In genomic region chr12:24739094-24739779, GRCh38 we compare ENCODE assay signal across 1 cellular context.
TF ChIP-seq lines count a peak whose summit lies in the region.

No MANE protein-coding gene starts in this region.

TF ChIP-seq in SK-N-SH treated with all-trans-retinoic acid at 6 μM for 48 hours, 23 proteins besides CTCF, POLR2A, EP300 and RAD21 (continued from another document):
- TF ChIP-seq, protein P1, sequence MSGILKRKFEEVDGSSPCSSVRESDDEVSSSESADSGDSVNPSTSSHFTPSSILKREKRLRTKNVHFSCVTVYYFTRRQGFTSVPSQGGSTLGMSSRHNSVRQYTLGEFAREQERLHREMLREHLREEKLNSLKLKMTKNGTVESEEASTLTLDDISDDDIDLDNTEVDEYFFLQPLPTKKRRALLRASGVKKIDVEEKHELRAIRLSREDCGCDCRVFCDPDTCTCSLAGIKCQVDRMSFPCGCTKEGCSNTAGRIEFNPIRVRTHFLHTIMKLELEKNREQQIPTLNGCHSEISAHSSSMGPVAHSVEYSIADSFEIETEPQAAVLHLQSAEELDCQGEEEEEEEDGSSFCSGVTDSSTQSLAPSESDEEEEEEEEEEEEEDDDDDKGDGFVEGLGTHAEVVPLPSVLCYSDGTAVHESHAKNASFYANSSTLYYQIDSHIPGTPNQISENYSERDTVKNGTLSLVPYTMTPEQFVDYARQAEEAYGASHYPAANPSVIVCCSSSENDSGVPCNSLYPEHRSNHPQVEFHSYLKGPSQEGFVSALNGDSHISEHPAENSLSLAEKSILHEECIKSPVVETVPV (CRISPR knock-in tag; IDR thresholded peaks at IDR 0.05), result no peak
- TF ChIP-seq RARB (CRISPR knock-in tag; IDR thresholded peaks at IDR 0.05) (no peak), ZNF70 (CRISPR knock-in tag; IDR thresholded peaks at IDR 0.05) (no peak)
